ENCODE assay signal across 15 cellular contexts in the genomic region with DNA sequence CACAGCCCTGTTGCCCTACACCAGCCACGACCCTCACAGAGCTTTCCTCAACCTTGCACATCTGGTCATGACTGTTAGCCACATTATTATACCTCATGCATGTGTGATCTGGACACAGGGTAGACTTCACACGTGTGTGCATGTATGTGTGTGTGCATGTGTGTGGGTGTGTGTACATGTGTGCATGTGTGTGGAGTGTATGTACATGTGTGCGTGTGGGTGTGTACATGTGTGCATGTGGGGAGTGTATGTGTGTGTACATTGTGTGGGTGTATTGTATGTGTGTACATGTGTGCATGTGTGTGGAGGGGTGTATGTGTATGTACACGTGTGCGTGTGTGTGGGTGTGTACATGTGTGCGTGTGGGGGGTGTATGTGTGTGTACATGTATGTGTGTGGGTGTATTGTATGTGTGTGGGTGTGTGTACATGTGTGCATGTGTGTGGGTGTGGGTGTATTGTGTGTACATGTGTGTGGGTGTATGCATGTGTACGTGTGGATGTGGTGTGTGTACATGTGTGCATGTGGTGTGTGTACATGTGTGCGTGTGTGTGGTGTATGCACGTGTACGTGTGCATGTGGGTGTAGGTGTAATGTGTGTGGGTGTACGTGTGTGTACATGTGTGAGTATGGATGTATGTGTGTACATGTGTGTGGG.
"Had no signal": no experiment of that assay in that cellular context is flagged by ENCODE, and none has a peak within 500 bp of the region (broad histone marks: within the 10 kb centered on the region; RNA-seq: fewer than 3 reads in every experiment).

No MANE protein-coding gene starts in this region.

- H3K4me1 ChIP-seq: ascending aorta, prostate gland had no signal

- FAIRE-seq: small intestine had no signal

- H3K27ac ChIP-seq: ascending aorta, dorsolateral prefrontal cortex, neutrophil, prostate gland, thoracic aorta, WERI-Rb-1 had no signal

- H3K4me3 ChIP-seq: ascending aorta, dorsolateral prefrontal cortex, lung, prostate gland, thoracic aorta had no signal

- DNase-seq: activated CD4-positive, alpha-beta T cell treated with anti-CD3 and anti-CD28 coated beads for 4 hours; activated CD8-positive, alpha-beta memory T cell treated with anti-CD3 and anti-CD28 coated beads, Interleukin-2, amount 50 U/mL, for 48 hours; activated naive CD4-positive, alpha-beta T cell; islet precursor cell; midbrain; right cardiac atrium; small intestine; T-helper 17 cell; WERI-Rb-1 had no signal

- H3K36me3 ChIP-seq: ascending aorta, neutrophil, prostate gland, thoracic aorta, WERI-Rb-1 had no signal

- H3K9me3 ChIP-seq: neutrophil, prostate gland had no signal

- H3K27me3 ChIP-seq: ascending aorta, dorsolateral prefrontal cortex, neutrophil had no signal
